Comparison of ENCODE assay signal across 18 cellular contexts in genomic region chr2:216294305-216294704, GRCh38.
DNase-seq lines count a peak whose midpoint lies in the region; ATAC-seq and TF ChIP-seq lines count a peak whose summit lies in the region.
"Had no signal": no experiment of that assay in that cellular context is flagged by ENCODE, and none has a peak within 500 bp of the region (broad histone marks: within the 10 kb centered on the region; RNA-seq: fewer than 3 reads in every experiment).

No MANE protein-coding gene starts in this region.

- no peak for ATAC-seq in GM21447 (IDR thresholded peaks at IDR 0.05; ENCODE audit: unreplicated experiment)
- ATAC-seq: GM12878, K562 had no signal

- H3K9me3 ChIP-seq in BLaER1 treated with 17β-estradiol and CSF1 and Interleukin-3, amounts not matched to agents 10 nM and 100 nM (replicated peaks in 1 of 11), result peaks cover 0 to 5% (median 0%) of the 10 kb centered on the region in 11 experiments; a peak in 2 of 22 replicates
- no peaks in the 10 kb centered on the region for H3K9me3 ChIP-seq in esophagus (ENCODE audit: control insufficient read depth in 2 of 2, insufficient read depth in 1 of 2, low read depth in 1 of 2, low read length in 1 of 2)
- no peaks in the 10 kb centered on the region for H3K9me3 ChIP-seq in suprapubic skin

- peak; percentile 61 for DNase-seq in NCI-H446 treated with DMSO at 0.1 percent for 48 hours (lab: John Stamatoyannopoulos, UW)
- no peak for DNase-seq in suprapubic skin (ENCODE audit: low spot score in 2 of 2)
- no peak for DNase-seq in islet precursor cell
- DNase-seq in activated effector memory CD4-positive, alpha-beta T cell treated with anti-CD3 and anti-CD28 coated beads, Interleukin-2, amount 50 U/mL, for 16 hours, result no peak
- DNase-seq: DMS153, EL, GM23248, HCEC 1CT, NCI-H1105, NCI-H2081 had no signal

- no peak overlapping the region; a peak in 1 of 22 replicates for H3K27ac ChIP-seq in BLaER1 treated with 17β-estradiol and CSF1 and Interleukin-3, amounts not matched to agents 10 nM and 100 nM
- H3K27ac ChIP-seq in esophagus (ENCODE audit: low read depth in 2 of 2, low read length in 1 of 2) (peak overlapping the region; percentile 48 to 60), suprapubic skin (peak overlapping the region; percentile 42)
- H3K27ac ChIP-seq: C4-2B, GM23248, PC-9, RWPE1 had no signal

- H3K4me3 ChIP-seq in BLaER1 treated with 17β-estradiol and CSF1 and Interleukin-3, amounts not matched to agents 10 nM and 100 nM, result no peak overlapping the region
- H3K4me3 ChIP-seq in esophagus (ENCODE audit: low read depth in 1 of 2, low read length in 2 of 2) (no peak overlapping the region), suprapubic skin (no peak overlapping the region)
- H3K4me3 ChIP-seq: GM12878, GM23248, K562, PC-9 had no signal

- TF ChIP-seq CTCF in suprapubic skin (IDR thresholded peaks at IDR 0.05), result no peak

- peaks cover 0 to 40% (median 19%) of the 10 kb centered on the region in 10 experiments; a peak in 13 of 20 replicates for H3K4me1 ChIP-seq in BLaER1 treated with 17β-estradiol and CSF1 and Interleukin-3, amounts not matched to agents 10 nM and 100 nM
- H3K4me1 ChIP-seq in esophagus (ENCODE audit: control insufficient read depth in 2 of 2, insufficient read depth in 2 of 2, low read length in 1 of 2) (peaks cover 0 to 3% of the 10 kb centered on the region in 2 donors), suprapubic skin (peaks cover 19% of the 10 kb centered on the region)

- peak overlapping the region in 8 of 11 experiments; percentile 14 to 66 (median 48); a peak in 14 of 22 replicates for H3K4me2 ChIP-seq in BLaER1 treated with 17β-estradiol and CSF1 and Interleukin-3, amounts not matched to agents 10 nM and 100 nM
- H3K4me2 ChIP-seq: PC-9 had no signal

- WGBS in esophagus, 2 donors, result 52 to 75% methylated on average over 2 of the region's 2 CpGs
- 60% methylated on average over 2 of the region's 2 CpGs for WGBS in suprapubic skin

- no peaks in the 10 kb centered on the region for H3K36me3 ChIP-seq in BLaER1 treated with 17β-estradiol and CSF1 and Interleukin-3, amounts not matched to agents 10 nM and 100 nM
- H3K36me3 ChIP-seq in esophagus (ENCODE audit: control insufficient read depth in 2 of 2, insufficient read depth in 2 of 2, low read length in 1 of 2) (no peaks in the 10 kb centered on the region), suprapubic skin (no peaks in the 10 kb centered on the region)

- TF ChIP-seq EP300 in suprapubic skin (IDR thresholded peaks at IDR 0.05), result no peak

- H4K20me1 ChIP-seq in BLaER1 treated with 17β-estradiol and CSF1 and Interleukin-3, amounts not matched to agents 10 nM and 100 nM, result no peaks in the 10 kb centered on the region

- TF ChIP-seq POLR2A in suprapubic skin (IDR thresholded peaks at IDR 0.05), result no peak

- H3K27me3 ChIP-seq in BLaER1 treated with 17β-estradiol and CSF1 and Interleukin-3, amounts not matched to agents 10 nM and 100 nM, result no peaks in the 10 kb centered on the region
- no peaks in the 10 kb centered on the region for H3K27me3 ChIP-seq in esophagus (ENCODE audit: control insufficient read depth in 1 of 2, insufficient read depth in 2 of 2, low read length in 2 of 2)
- no peaks in the 10 kb centered on the region for H3K27me3 ChIP-seq in suprapubic skin

- H3K9ac ChIP-seq in BLaER1 treated with 17β-estradiol and CSF1 and Interleukin-3, amounts not matched to agents 10 nM and 100 nM, result no peak overlapping the region
- H3K9ac ChIP-seq: GM23248 had no signal

Comparison
In these comparisons a context has a peak if more than half of its experiments do, and no peak if none do; other contexts are left out.
1. H3K27ac ChIP-seq: peak in esophagus (2 of 2) and suprapubic skin (single experiment); none in BLaER1 treated with 17β-estradiol and CSF1 and Interleukin-3, amounts not matched to agents 10 nM and 100 nM (0 of 11).